Comparison of ENCODE assay signal across 19 cellular contexts in genomic region chr2:75500633-75501032, GRCh38.
A peak's percentile ranks its signal among the peaks of the same experiment; 100 is the strongest.
DNase-seq lines count a peak whose midpoint lies in the region; ATAC-seq and TF ChIP-seq lines count a peak whose summit lies in the region.
"Had no signal": no experiment of that assay in that cellular context is flagged by ENCODE, and none has a peak within 500 bp of the region (broad histone marks: within the 10 kb centered on the region; RNA-seq: fewer than 3 reads in every experiment).

No MANE protein-coding gene starts in this region.

- peaks cover 91% of the 10 kb centered on the region for H3K4me1 Mint-ChIP-seq in HFFc6 (ENCODE audit: low read depth)
- H3K4me1 Mint-ChIP-seq: activated CD4-positive, alpha-beta T cell treated with anti-CD3 and anti-CD28 coated beads, Interleukin-2, amount 10 ng/mL, durations not matched to agents 24 days and 14 days had no signal

- H3K36me3 ChIP-seq in stomach: no peaks in the 10 kb centered on the region
- H3K36me3 ChIP-seq: vagina had no signal

- WGBS in stomach, 5 donors: 84 to 90% (median 86%) methylated on average over 2 of the region's 2 CpGs

- no peaks in the 10 kb centered on the region for H3K27me3 ChIP-seq in stomach
- H3K27me3 ChIP-seq: vagina had no signal

- no peak overlapping the region for H3K27ac ChIP-seq in stomach
- H3K27ac ChIP-seq: vagina had no signal

- H3K9me3 ChIP-seq in stomach: no peaks in the 10 kb centered on the region
- H3K9me3 ChIP-seq: mucosa of descending colon, vagina had no signal

- H3K4me3 ChIP-seq in stomach: no peak overlapping the region
- H3K4me3 ChIP-seq: mucosa of descending colon, vagina had no signal

- H3K9me3 Mint-ChIP-seq in HFFc6: no peaks in the 10 kb centered on the region
- H3K9me3 Mint-ChIP-seq: activated CD4-positive, alpha-beta T cell treated with anti-CD3 and anti-CD28 coated beads, Interleukin-2, amount 10 ng/mL, durations not matched to agents 24 days and 14 days had no signal

- peak overlapping the region; percentile 19; the same call in 1 of the 2 replicates for H3K4me3 Mint-ChIP-seq in HFFc6
- H3K4me3 Mint-ChIP-seq: activated CD4-positive, alpha-beta T cell treated with anti-CD3 and anti-CD28 coated beads, Interleukin-2, amount 10 ng/mL, durations not matched to agents 24 days and 14 days had no signal

- DNase-seq in AG08395 (ENCODE audit: low spot score) (peak; percentile 29), HFFc6 (peak; percentile 51), NCI-H69 (lab: John Stamatoyannopoulos, UW) (peak; percentile 88), dermis blood vessel endothelial cell (peak; percentile 77), stomach (no peak)
- DNase-seq: activated CD4-positive, alpha-beta T cell treated with anti-CD3 and anti-CD28 coated beads, Interleukin-2, amount 10 ng/mL, durations not matched to agents 24 days and 14 days; activated T-cell treated with anti-CD3 and anti-CD28 coated beads, Interleukin-2, amount 50 U/mL, for 1 hour; cerebellar nuclear complex; DMS79 treated with DMSO at 0.1 percent for 48 hours; kidney glomerular epithelial cell; mucosa of descending colon; NCI-H82; small intestine; stimulated activated naive CD4-positive, alpha-beta T cell treated with Interleukin-2 at 50 U/mL for 16 hours had no signal

- H3K4me1 ChIP-seq in stomach: no peaks in the 10 kb centered on the region
- H3K4me1 ChIP-seq: vagina had no signal

- no peak for TF ChIP-seq EP300 in stomach (IDR thresholded peaks at IDR 0.05)

- H3K27me3 Mint-ChIP-seq in HFFc6 (ENCODE audit: insufficient read depth): no peaks in the 10 kb centered on the region

- peaks cover 53% of the 10 kb centered on the region for H3K36me3 Mint-ChIP-seq in HFFc6 (ENCODE audit: low read depth)

- no peak for TF ChIP-seq POLR2A in stomach (IDR thresholded peaks at IDR 0.05)

- TF ChIP-seq CTCF in HFFc6 (IDR thresholded peaks at IDR 0.05) (no peak), stomach (IDR thresholded peaks at IDR 0.05) (no peak)

- ATAC-seq in GM18861 (IDR thresholded peaks at IDR 0.05; ENCODE audit: unreplicated experiment) (no peak), GM18498 (IDR thresholded peaks at IDR 0.05; ENCODE audit: unreplicated experiment) (no peak), esophagus mucosa (no peak)
- ATAC-seq: mucosa of descending colon, Right ventricle myocardium inferior had no signal

- intact Hi-C loops in stomach (cut with DNase I; ENCODE audit: low total_unique reads): no loop called here

- H3K27ac Mint-ChIP-seq in HFFc6: peak overlapping the region; percentile 19; the same call in 1 of the 2 replicates
- H3K27ac Mint-ChIP-seq: activated CD4-positive, alpha-beta T cell treated with anti-CD3 and anti-CD28 coated beads, Interleukin-2, amount 10 ng/mL, durations not matched to agents 24 days and 14 days had no signal
